In the genomic region with DNA sequence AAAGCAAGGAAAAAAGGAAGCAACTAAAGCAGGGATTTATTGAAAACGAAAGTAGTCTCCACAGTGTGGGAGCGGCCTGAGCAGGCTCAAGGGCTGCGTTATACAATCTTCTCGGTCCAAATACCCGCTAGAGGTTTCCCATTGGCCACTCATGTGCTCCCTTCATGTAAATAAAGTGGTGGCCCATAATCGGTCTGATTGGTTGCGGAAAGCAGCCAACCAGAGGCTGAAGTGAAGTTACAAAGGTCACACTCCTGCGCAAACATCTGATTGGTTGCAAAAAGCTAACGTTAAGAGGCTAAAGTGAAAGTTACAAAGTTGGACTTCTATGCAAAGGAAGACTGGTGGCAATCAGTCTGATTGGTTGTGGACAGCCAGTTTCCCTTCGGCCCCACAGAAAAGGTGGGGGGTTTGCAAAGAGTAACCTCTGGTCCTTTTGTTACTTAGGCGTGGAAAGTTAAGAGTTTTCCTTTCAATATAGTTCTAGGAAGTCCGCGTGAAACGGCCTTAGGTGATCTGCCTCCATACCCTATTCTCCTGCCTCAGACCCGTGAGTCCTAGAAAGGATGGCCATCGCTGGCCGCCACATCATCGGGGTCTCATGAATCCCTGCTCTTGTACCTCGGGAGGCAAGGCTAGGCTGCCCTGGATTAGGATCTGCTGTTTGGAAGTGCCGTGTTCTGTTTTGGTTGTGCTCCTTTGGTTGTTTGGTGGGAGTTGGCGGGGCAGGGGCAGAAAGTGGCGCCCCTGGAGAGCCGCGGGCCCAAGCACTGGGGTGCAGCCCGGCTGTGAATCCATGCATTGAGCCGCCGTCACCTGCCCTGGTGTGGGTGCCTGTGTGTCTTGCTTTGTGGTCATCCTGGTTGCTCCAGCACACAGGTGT, we compare ENCODE assay signal across 8 cellular contexts.
DNase-seq lines count a peak whose midpoint lies in the region; ATAC-seq and TF ChIP-seq lines count a peak whose summit lies in the region.

No MANE protein-coding gene starts in this region.

- H3K4me3 ChIP-seq in sigmoid colon (peak overlapping the region; percentile 47 to 63 (median 54)), neuronal stem cell (ENCODE audit: low read length in 2 of 2) (no peak overlapping the region)

- no peak overlapping the region for H2BK5ac ChIP-seq in neuronal stem cell (ENCODE audit: low read length)

- peaks cover 23% of the 10 kb centered on the region for H3K4me1 Mint-ChIP-seq in activated T-cell treated with anti-CD3 and anti-CD28 coated beads, Interleukin-2, amount 50 U/mL, for 4 hours (ENCODE audit: low read depth)
- peaks cover 1% of the 10 kb centered on the region for H3K4me1 Mint-ChIP-seq in glutamatergic neuron (ENCODE audit: low read depth, unreplicated experiment)

- peak; percentile 66 for ATAC-seq in HG02588 (IDR thresholded peaks at IDR 0.05; ENCODE audit: unreplicated experiment)
- ATAC-seq in activated T-cell treated with anti-CD3 and anti-CD28 coated beads, Interleukin-2, amount 50 U/mL, for 4 hours: peak; percentile 55 to 67

- H3K27me3 ChIP-seq in sigmoid colon (peaks cover 0 to 24% (median 6%) of the 10 kb centered on the region in 3 donors), neuronal stem cell (ENCODE audit: control insufficient read depth in 3 of 3, insufficient read depth in 3 of 3, low read depth in 1 of 3, low read length in 3 of 3) (no peaks in the 10 kb centered on the region)

- H3K18ac ChIP-seq in neuronal stem cell (ENCODE audit: low read length): no peak overlapping the region

- no peak for TF ChIP-seq POLR2A in sigmoid colon (IDR thresholded peaks at IDR 0.05)

- H4K8ac ChIP-seq in neuronal stem cell (ENCODE audit: low read depth, low read length): no peak overlapping the region

- H3K27ac Mint-ChIP-seq in glutamatergic neuron (ENCODE audit: unreplicated experiment): no peak overlapping the region

- H3K9me3 ChIP-seq in sigmoid colon: no peaks in the 10 kb centered on the region
- peaks cover 0 to 4% of the 10 kb centered on the region in 2 donors for H3K9me3 ChIP-seq in neuronal stem cell (replicated peaks in 1 of 2; ENCODE audit: control insufficient read depth in 2 of 2, insufficient read depth in 1 of 2, low read depth in 1 of 2, low read length in 2 of 2)

- intact Hi-C loops in sigmoid colon (cut with DNase I): no loop called here

- no peak overlapping the region for H3K14ac ChIP-seq in neuronal stem cell (ENCODE audit: low read length)

- H3K23ac ChIP-seq in neuronal stem cell (ENCODE audit: low read depth, low read length, poor library complexity): no peak overlapping the region

- H2AFZ ChIP-seq in neuronal stem cell (ENCODE audit: low read length): no peak overlapping the region

- no peak overlapping the region for H2BK15ac ChIP-seq in neuronal stem cell (ENCODE audit: low read length)

- H3K27me3 Mint-ChIP-seq in activated T-cell treated with anti-CD3 and anti-CD28 coated beads, Interleukin-2, amount 50 U/mL, for 4 hours (ENCODE audit: low read depth): no peaks in the 10 kb centered on the region
- H3K27me3 Mint-ChIP-seq in glutamatergic neuron (ENCODE audit: unreplicated experiment): peaks cover 15% of the 10 kb centered on the region

- peak; percentile 49 for DNase-seq in GM04503 (ENCODE audit: low read depth)
- peak; percentile 79 for DNase-seq in NCI-H460 (ENCODE audit: extremely low read depth, low read depth)
- peak; percentile 44 for DNase-seq in activated T-cell treated with anti-CD3 and anti-CD28 coated beads, Interleukin-2, amount 50 U/mL, for 4 hours
- DNase-seq in glutamatergic neuron: no peak
- peak; percentile 89 for DNase-seq in sigmoid colon
- no peak for DNase-seq in AG20443 (ENCODE audit: low spot score)
- DNase-seq in neuronal stem cell (ENCODE audit: low spot score): no peak

- no peak overlapping the region for H2BK120ac ChIP-seq in neuronal stem cell (ENCODE audit: low read depth, low read length)

- TF ChIP-seq EP300 in sigmoid colon (IDR thresholded peaks at IDR 0.05): no peak

- no peaks in the 10 kb centered on the region for H3K36me3 ChIP-seq in sigmoid colon
- H3K36me3 ChIP-seq in neuronal stem cell (replicated peaks in 1 of 2; ENCODE audit: control insufficient read depth in 2 of 2, insufficient read depth in 2 of 2, low read length in 2 of 2): no peaks in the 10 kb centered on the region

- no peaks in the 10 kb centered on the region for H3K9me3 Mint-ChIP-seq in activated T-cell treated with anti-CD3 and anti-CD28 coated beads, Interleukin-2, amount 50 U/mL, for 4 hours
- peaks cover 6% of the 10 kb centered on the region for H3K9me3 Mint-ChIP-seq in glutamatergic neuron (ENCODE audit: unreplicated experiment)

- H3K9ac ChIP-seq in neuronal stem cell (ENCODE audit: low read depth, low read length, poor library complexity): no peak overlapping the region

- no peak overlapping the region for H4K91ac ChIP-seq in neuronal stem cell (ENCODE audit: low read depth, low read length, poor library complexity)

- H3K27ac ChIP-seq in sigmoid colon: peak overlapping the region; percentile 49 to 70 (median 68)
- no peak overlapping the region for H3K27ac ChIP-seq in neuronal stem cell (replicated peaks; ENCODE audit: low read length)

- H3K4me1 ChIP-seq in sigmoid colon: peaks cover 0 to 16% (median 14%) of the 10 kb centered on the region in 4 donors
- peaks cover 0 to 3% of the 10 kb centered on the region in 2 donors for H3K4me1 ChIP-seq in neuronal stem cell (ENCODE audit: control insufficient read depth in 2 of 2, insufficient read depth in 1 of 2, low read depth in 1 of 2, low read length in 2 of 2)

- H3K4me3 Mint-ChIP-seq in activated T-cell treated with anti-CD3 and anti-CD28 coated beads, Interleukin-2, amount 50 U/mL, for 4 hours: peak overlapping the region; percentile 89
- peak overlapping the region; percentile 86 for H3K4me3 Mint-ChIP-seq in glutamatergic neuron (ENCODE audit: unreplicated experiment)

- no peak overlapping the region for H3K4me2 ChIP-seq in neuronal stem cell (ENCODE audit: insufficient read depth, low read length, poor library complexity, severe bottlenecking)

- H3K36me3 Mint-ChIP-seq in activated T-cell treated with anti-CD3 and anti-CD28 coated beads, Interleukin-2, amount 50 U/mL, for 4 hours (ENCODE audit: insufficient read depth): no peaks in the 10 kb centered on the region
- H3K36me3 Mint-ChIP-seq in glutamatergic neuron (ENCODE audit: unreplicated experiment): peaks cover 26% of the 10 kb centered on the region

- no peak overlapping the region for H2AK5ac ChIP-seq in neuronal stem cell (ENCODE audit: low read depth, low read length)

- TF ChIP-seq CTCF in glutamatergic neuron (IDR thresholded peaks at IDR 0.05; ENCODE audit: partially characterized antibody, unreplicated experiment): no peak
- no peak for TF ChIP-seq CTCF in sigmoid colon (IDR thresholded peaks at IDR 0.05)

- WGBS in sigmoid colon, 2 donors: 58 to 80% methylated on average over 27 of the region's 27 CpGs
- WGBS in neuronal stem cell (ENCODE audit: extremely low coverage in 2 of 2, insufficient read length in 2 of 2, insufficient replicate concordance in 1 of 2), 2 donors: no CpG with 5 or more reads among the region's 27 CpGs

- no peaks in the 10 kb centered on the region for H3K79me1 ChIP-seq in neuronal stem cell (ENCODE audit: low read depth, low read length)

- no peak overlapping the region for H3K4ac ChIP-seq in neuronal stem cell (ENCODE audit: low read length)

- H2BK12ac ChIP-seq in neuronal stem cell (ENCODE audit: low read length): no peak overlapping the region

Comparison
In these comparisons a context has a peak if more than half of its experiments do, and no peak if none do; other contexts are left out.
1. DNase-seq: peak in GM04503 (single experiment), NCI-H460 (single experiment), activated T-cell treated with anti-CD3 and anti-CD28 coated beads, Interleukin-2, amount 50 U/mL, for 4 hours (single experiment) and sigmoid colon (single experiment); none in glutamatergic neuron (single experiment), AG20443 (single experiment) and neuronal stem cell (single experiment).
2. H3K4me3 ChIP-seq: peak in sigmoid colon (4 of 4); none in neuronal stem cell (0 of 2).